In the genomic region with DNA sequence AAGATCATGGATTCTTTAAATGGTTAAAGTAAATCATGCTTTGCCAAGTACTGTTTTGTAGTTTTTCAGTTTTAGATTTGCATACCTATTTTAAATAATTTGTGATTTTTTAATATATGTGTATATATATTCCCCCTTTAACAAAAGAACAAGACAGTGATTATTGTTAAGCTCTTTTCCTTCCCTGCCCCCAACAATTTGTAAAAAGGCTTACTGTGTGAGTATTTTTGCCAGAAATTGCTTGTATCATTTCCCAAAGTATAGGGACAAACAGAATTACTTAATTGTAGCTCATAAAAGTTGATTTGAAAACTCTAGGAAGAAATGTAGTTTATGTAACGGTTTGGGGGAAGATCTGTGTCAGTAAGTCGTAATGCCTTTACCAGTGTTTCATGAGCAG, we compare ENCODE assay signal across 29 cellular contexts. TPM values are rescaled to one million over a fixed set of nuclear protein-coding genes. Genes with fewer than 3 reads are reported as not detected.
DNase-seq lines count a peak whose midpoint lies in the region; ATAC-seq, FAIRE-seq and TF ChIP-seq lines count a peak whose summit lies in the region.
"Had no signal": no experiment of that assay in that cellular context is flagged by ENCODE, and none has a peak within 500 bp of the region (broad histone marks: within the 10 kb centered on the region; RNA-seq: fewer than 3 reads in every experiment).

No MANE protein-coding gene starts in this region.

- POLR2A ChIA-PET in A549 (lab: Yijun Ruan, JAX) = no interaction called here

- no peaks in the 10 kb centered on the region for H3K27me3 ChIP-seq in gastroesophageal sphincter
- no peaks in the 10 kb centered on the region for H3K27me3 ChIP-seq in smooth muscle cell (ENCODE audit: low read depth)
- H3K27me3 ChIP-seq: colonic mucosa, upper lobe of right lung had no signal

- H2AFZ ChIP-seq in smooth muscle cell (ENCODE audit: low read depth) = no peak overlapping the region
- H2AFZ ChIP-seq: GM23248 had no signal

- peaks cover 60% of the 10 kb centered on the region for H3K79me2 ChIP-seq in smooth muscle cell (ENCODE audit: low read depth)

- peaks cover 93% of the 10 kb centered on the region for H3K36me3 ChIP-seq in SK-N-MC (ENCODE audit: insufficient read depth, low read length)
- H3K36me3 ChIP-seq in gastroesophageal sphincter = peaks cover 0 to under 1% of the 10 kb centered on the region in 2 donors
- H3K36me3 ChIP-seq in smooth muscle cell (ENCODE audit: low read depth) = peaks cover 27% of the 10 kb centered on the region
- H3K36me3 ChIP-seq: colonic mucosa had no signal

- TF ChIP-seq POLR2A in A549 (IDR thresholded peaks at IDR 0.05; ENCODE audit: low read length) = no peak
- no peak for TF ChIP-seq POLR2A in gastroesophageal sphincter (IDR thresholded peaks at IDR 0.05)

- peaks cover 83% of the 10 kb centered on the region for H4K20me1 ChIP-seq in smooth muscle cell (ENCODE audit: low read depth)

- H3F3A ChIP-seq in smooth muscle cell (ENCODE audit: low read depth) = no peaks in the 10 kb centered on the region

- no peak for ATAC-seq in A549
- no peak for ATAC-seq in gastroesophageal sphincter
- ATAC-seq in HG02678 (IDR thresholded peaks at IDR 0.05; ENCODE audit: unreplicated experiment) = no peak
- ATAC-seq: activated T-helper 17 cell treated with anti-CD3 and anti-CD28 coated beads, Interleukin-2, amount 50 U/mL, for 72 hours; PC-3; psoas muscle; T-cell had no signal

- WGBS in A549 (ENCODE audit: missing lambda C conversion rate) = 30% methylated on average over 2 of the region's 2 CpGs
- WGBS in gastroesophageal sphincter (ENCODE audit: low coverage in 1 of 2), 2 donors = 7 to 15% methylated on average over 2 of the region's 2 CpGs
- WGBS in smooth muscle cell (ENCODE audit: low lambda C conversion rate) = 40% methylated on average over 2 of the region's 2 CpGs

- H3K9ac ChIP-seq in SK-N-MC (ENCODE audit: insufficient read length) (no peak overlapping the region), smooth muscle cell (ENCODE audit: low read depth) (no peak overlapping the region)
- H3K9ac ChIP-seq: GM23248 had no signal

- TF ChIP-seq RAD21 in A549 (conservative IDR thresholded peaks at IDR 0.05 in 1 of 2, IDR thresholded peaks at IDR 0.05 in 1 of 2) = no peak

- H3K4me3 ChIP-seq in A549 (no peak overlapping the region), SK-N-MC (no peak overlapping the region), gastroesophageal sphincter (peak overlapping the region in 1 of 2 donors; percentile 10), smooth muscle cell (no peak overlapping the region)
- H3K4me3 ChIP-seq: colonic mucosa, GM23248, psoas muscle, skin epidermis, upper lobe of right lung had no signal

- TF ChIP-seq CTCF in A549 (IDR thresholded peaks at IDR 0.05) = no peak
- TF ChIP-seq CTCF in gastroesophageal sphincter (IDR thresholded peaks at IDR 0.05) = no peak
- no peak for TF ChIP-seq CTCF in smooth muscle cell (IDR thresholded peaks at IDR 0.05; ENCODE audit: borderline replicate concordance, insufficient read depth, poor library complexity, severe bottlenecking)

- H3K27ac ChIP-seq in A549 (peak overlapping the region; percentile 41 to 61; a peak in 4 of 6 replicates), SK-N-MC (peak overlapping the region; percentile 76), gastroesophageal sphincter (peak overlapping the region; percentile 48 to 64 (median 56)), smooth muscle cell (ENCODE audit: low read depth) (peak overlapping the region; percentile 19)
- H3K27ac ChIP-seq: C4-2B, colonic mucosa, GM23248, psoas muscle, upper lobe of right lung had no signal

- H3K4me1 ChIP-seq in A549 (peaks cover 64% of the 10 kb centered on the region), gastroesophageal sphincter (peaks cover 14 to 71% (median 16%) of the 10 kb centered on the region in 3 donors), smooth muscle cell (ENCODE audit: low read depth) (no peaks in the 10 kb centered on the region)
- H3K4me1 ChIP-seq: colonic mucosa had no signal

- FAIRE-seq in A549 (lab: Jason Lieb, UNC) = peak; percentile 56

- no peak for TF ChIP-seq EP300 in A549 (IDR thresholded peaks at IDR 0.05)
- no peak for TF ChIP-seq EP300 in gastroesophageal sphincter (IDR thresholded peaks at IDR 0.05)

- CTCF ChIA-PET in A549 (lab: Yijun Ruan, JAX) = no interaction called here

- H3K9me3 ChIP-seq in A549 (no peaks in the 10 kb centered on the region), SK-N-MC (ENCODE audit: low read depth, low read length) (no peaks in the 10 kb centered on the region), gastroesophageal sphincter (no peaks in the 10 kb centered on the region), smooth muscle cell (replicated peaks; ENCODE audit: low read depth) (no peaks in the 10 kb centered on the region)
- H3K9me3 ChIP-seq: colonic mucosa, psoas muscle, upper lobe of right lung had no signal

- H3K4me2 ChIP-seq in A549 (peak overlapping the region; percentile 73), smooth muscle cell (no peak overlapping the region)

- DNase-seq in A549 (ENCODE audit: low read depth in 1 of 2, low spot score in 1 of 2) (no peak), SK-N-MC (ENCODE audit: low read depth, low spot score) (no peak), smooth muscle cell (lab: John Stamatoyannopoulos, UW; ENCODE audit: unreplicated experiment) (no peak), NCI-H2196 (lab: John Stamatoyannopoulos, UW; ENCODE audit: unreplicated experiment) (no peak), NCI-H1930 (lab: John Stamatoyannopoulos, UW) (no peak), T-helper 9 cell (no peak)
- DNase-seq: activated CD4-positive, alpha-beta T cell treated with anti-CD3 and anti-CD28 coated beads for 48 hours; activated CD8-positive, alpha-beta memory T cell treated with anti-CD3 and anti-CD28 coated beads, Interleukin-2, amount 50 U/mL, for 4 hours; activated naive CD8-positive, alpha-beta T cell treated with anti-CD3 and anti-CD28 coated beads, Interleukin-2, amount 10 ng/mL, durations not matched to agents 7 days and 5 days; Calu3; colonic mucosa; endodermal cell; GM23248; NCI-H1048; NCI-H187 treated with DMSO at 0.1 percent for 48 hours; NCI-H226; NCI-H82; PC-3; psoas muscle; SIG-M5; stimulated activated CD4-positive, alpha-beta T cell treated with anti-CD3 and anti-CD28 coated beads, Interleukin-2, amount 100 ng/mL, for 24 hours; stimulated activated naive CD4-positive, alpha-beta T cell; T-cell; upper lobe of right lung had no signal

TF ChIP-seq in A549, 52 proteins besides CTCF, POLR2A, EP300 and RAD21 (continues in another document):
- TF ChIP-seq ZC3H11A (IDR thresholded peaks at IDR 0.05) = no peak
- no peak for TF ChIP-seq GATA3 (IDR thresholded peaks at IDR 0.05; ENCODE audit: borderline replicate concordance)
- TF ChIP-seq BHLHE40 (IDR thresholded peaks at IDR 0.05; ENCODE audit: low read depth, low read length) = no peak
- no peak for TF ChIP-seq ELK1 (IDR thresholded peaks at IDR 0.05; ENCODE audit: low read depth, low read length)
- TF ChIP-seq HEYL (CRISPR knock-in tag; IDR thresholded peaks at IDR 0.05) = no peak
- TF ChIP-seq HOXA7 (CRISPR knock-in tag; IDR thresholded peaks at IDR 0.05) = no peak
- TF ChIP-seq, protein P1, sequence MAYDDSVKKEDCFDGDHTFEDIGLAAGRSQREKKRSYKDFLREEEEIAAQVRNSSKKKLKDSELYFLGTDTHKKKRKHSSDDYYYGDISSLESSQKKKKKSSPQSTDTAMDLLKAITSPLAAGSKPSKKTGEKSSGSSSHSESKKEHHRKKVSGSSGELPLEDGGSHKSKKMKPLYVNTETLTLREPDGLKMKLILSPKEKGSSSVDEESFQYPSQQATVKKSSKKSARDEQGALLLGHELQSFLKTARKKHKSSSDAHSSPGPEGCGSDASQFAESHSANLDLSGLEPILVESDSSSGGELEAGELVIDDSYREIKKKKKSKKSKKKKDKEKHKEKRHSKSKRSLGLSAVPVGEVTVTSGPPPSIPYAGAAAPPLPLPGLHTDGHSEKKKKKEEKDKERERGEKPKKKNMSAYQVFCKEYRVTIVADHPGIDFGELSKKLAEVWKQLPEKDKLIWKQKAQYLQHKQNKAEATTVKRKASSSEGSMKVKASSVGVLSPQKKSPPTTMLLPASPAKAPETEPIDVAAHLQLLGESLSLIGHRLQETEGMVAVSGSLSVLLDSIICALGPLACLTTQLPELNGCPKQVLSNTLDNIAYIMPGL (CRISPR knock-in tag; IDR thresholded peaks at IDR 0.05; ENCODE audit: borderline replicate concordance) = no peak
- TF ChIP-seq FOSB (CRISPR knock-in tag; IDR thresholded peaks at IDR 0.05) = no peak
- TF ChIP-seq HOXB13 (CRISPR knock-in tag; IDR thresholded peaks at IDR 0.05; ENCODE audit: low read depth) = no peak
- no peak for TF ChIP-seq MAFK (IDR thresholded peaks at IDR 0.05; ENCODE audit: partially characterized antibody)
- no peak for TF ChIP-seq KDM1A (IDR thresholded peaks at IDR 0.05; ENCODE audit: low read depth)
- TF ChIP-seq, protein P2, sequence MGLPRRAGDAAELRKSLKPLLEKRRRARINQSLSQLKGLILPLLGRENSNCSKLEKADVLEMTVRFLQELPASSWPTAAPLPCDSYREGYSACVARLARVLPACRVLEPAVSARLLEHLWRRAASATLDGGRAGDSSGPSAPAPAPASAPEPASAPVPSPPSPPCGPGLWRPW (IDR thresholded peaks at IDR 0.05) = no peak
- TF ChIP-seq, protein P3, sequence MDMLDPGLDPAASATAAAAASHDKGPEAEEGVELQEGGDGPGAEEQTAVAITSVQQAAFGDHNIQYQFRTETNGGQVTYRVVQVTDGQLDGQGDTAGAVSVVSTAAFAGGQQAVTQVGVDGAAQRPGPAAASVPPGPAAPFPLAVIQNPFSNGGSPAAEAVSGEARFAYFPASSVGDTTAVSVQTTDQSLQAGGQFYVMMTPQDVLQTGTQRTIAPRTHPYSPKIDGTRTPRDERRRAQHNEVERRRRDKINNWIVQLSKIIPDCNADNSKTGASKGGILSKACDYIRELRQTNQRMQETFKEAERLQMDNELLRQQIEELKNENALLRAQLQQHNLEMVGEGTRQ (IDR thresholded peaks at IDR 0.05) = no peak

RNA-seq across cellular contexts. Expression of gene CPEB2, which starts 19.0 kb away (rescaled TPM):
- 16.8 and 24.3 TPM in 2 replicates for polyA plus RNA-seq in A549 (2011; rRNA removed)
- 2.9 and 3.3 TPM in 2 replicates for polyA plus RNA-seq in A549 (2012; cell fraction: cytosol; rRNA removed)
- 4.4 and 7.5 TPM in 2 replicates for polyA plus RNA-seq in A549 (2012; cell fraction: nucleus; rRNA removed)
- 11.4 to 16.4 TPM (median 16.2 TPM) in 3 replicates for polyA plus RNA-seq in A549 (2017; fragmentation: RNase III; extraction: RNeasy Plus Mini Kit Qiagen cat#74134 plus additional on column Dnase treatment)
- 19.8 and 21.3 TPM in 2 replicates for polyA minus RNA-seq in A549 (2011; rRNA and poly(A)+ RNA removed)
- total RNA-seq in gastroesophageal sphincter = 10 to 100 TPM; 21.9 to 34.4 (median 27.4) TPM
- 30.9 and 35.4 TPM in 2 replicates for total RNA-seq in smooth muscle cell
- polyA plus RNA-seq in smooth muscle cell = 5.8 and 7.6 TPM in 2 replicates

Comparison
In these comparisons a context has a peak if more than half of its experiments do, and no peak if none do; other contexts are left out.
1. H3K27ac ChIP-seq: peak in every context shown above with its lines; median percentile 76 in SK-N-MC; 56 in gastroesophageal sphincter; 51 in A549; 19 in smooth muscle cell.